Comparison of ENCODE assay signal across 16 cellular contexts in genomic region chr1:221751267-221751887, GRCh38.
"Had no signal": no experiment of that assay in that cellular context is flagged by ENCODE, and none has a peak within 500 bp of the region (broad histone marks: within the 10 kb centered on the region; RNA-seq: fewer than 3 reads in every experiment).

No MANE protein-coding gene starts in this region.

- H3K9me3 Mint-ChIP-seq: activated naive CD4-positive, alpha-beta T cell treated with anti-CD3 and anti-CD28 coated beads, Interleukin-2, amount 50 U/mL, for 24 hours; brain; central memory CD8-positive, alpha-beta T cell; neural crest cell had no signal

- H3K27ac Mint-ChIP-seq: activated CD4-positive, alpha-beta T cell treated with anti-CD3 and anti-CD28 coated beads, Interleukin-2, amount 10 ng/mL, durations not matched to agents 7 days and 5 days; brain had no signal

- H3K27ac ChIP-seq: heart left ventricle, sigmoid colon, upper lobe of left lung had no signal

- H3K9me3 ChIP-seq: heart left ventricle, sigmoid colon, upper lobe of left lung had no signal

- H3K4me3 Mint-ChIP-seq: activated CD4-positive, alpha-beta T cell treated with anti-CD3 and anti-CD28 coated beads, Interleukin-2, amount 10 ng/mL, durations not matched to agents 7 days and 5 days; activated naive CD4-positive, alpha-beta T cell treated with anti-CD3 and anti-CD28 coated beads, Interleukin-2, amount 50 U/mL, for 24 hours; brain; central memory CD8-positive, alpha-beta T cell; neural crest cell had no signal

- H3K4me1 Mint-ChIP-seq: brain, neural crest cell had no signal

- FAIRE-seq: frontal cortex had no signal

- H3K4me3 ChIP-seq: heart left ventricle, sigmoid colon, upper lobe of left lung had no signal

- H3K36me3 ChIP-seq: heart left ventricle, sigmoid colon, upper lobe of left lung had no signal

- H3K27me3 ChIP-seq: heart left ventricle, sigmoid colon, upper lobe of left lung had no signal

- ATAC-seq: heart left ventricle, left lobe of liver had no signal

- H3K27me3 Mint-ChIP-seq: activated CD4-positive, alpha-beta T cell treated with anti-CD3 and anti-CD28 coated beads, Interleukin-2, amount 10 ng/mL, durations not matched to agents 7 days and 5 days; activated naive CD4-positive, alpha-beta T cell treated with anti-CD3 and anti-CD28 coated beads, Interleukin-2, amount 50 U/mL, for 24 hours; brain; central memory CD8-positive, alpha-beta T cell had no signal

- H3K36me3 Mint-ChIP-seq: activated naive CD4-positive, alpha-beta T cell treated with anti-CD3 and anti-CD28 coated beads, Interleukin-2, amount 50 U/mL, for 24 hours; brain had no signal

- H3K4me1 ChIP-seq: sigmoid colon, upper lobe of left lung had no signal

- DNase-seq: activated CD4-positive, alpha-beta T cell treated with anti-CD3 and anti-CD28 coated beads, Interleukin-2, amount 10 ng/mL, durations not matched to agents 7 days and 5 days; activated T-cell treated with anti-CD3 and anti-CD28 coated beads, Interleukin-2, amount 50 U/mL, for 1 hour; amygdala; effector memory CD4-positive, alpha-beta T cell; heart left ventricle; mesendoderm; sigmoid colon; stimulated activated CD4-positive, alpha-beta T cell treated with anti-CD3 and anti-CD28 coated beads, Interleukin-2, amount 100 ng/mL, for 24 hours; stimulated activated naive CD4-positive, alpha-beta T cell treated with Interleukin-2 at 50 U/mL for 16 hours had no signal
